Comparison of ENCODE assay signal across 12 cellular contexts in genomic region chr9:97904725-97905124, GRCh38. TPM values are rescaled to one million over a fixed set of nuclear protein-coding genes. Genes with fewer than 3 reads are reported as not detected.
DNase-seq lines count a peak whose midpoint lies in the region; ATAC-seq and TF ChIP-seq lines count a peak whose summit lies in the region.
"Had no signal": no experiment of that assay in that cellular context is flagged by ENCODE, and none has a peak within 500 bp of the region (broad histone marks: within the 10 kb centered on the region; RNA-seq: fewer than 3 reads in every experiment).

No MANE protein-coding gene starts in this region.

- H3K27me3 ChIP-seq in BLaER1 treated with 17β-estradiol and CSF1 and Interleukin-3, amounts not matched to agents 10 nM and 100 nM = no peaks in the 10 kb centered on the region
- no peaks in the 10 kb centered on the region for H3K27me3 ChIP-seq in uterus

- no peaks in the 10 kb centered on the region for H3K9me3 ChIP-seq in BLaER1 treated with 17β-estradiol and CSF1 and Interleukin-3, amounts not matched to agents 10 nM and 100 nM (replicated peaks in 1 of 11)
- no peaks in the 10 kb centered on the region for H3K9me3 ChIP-seq in mucosa of descending colon
- H3K9me3 ChIP-seq in uterus = no peaks in the 10 kb centered on the region

- peak; percentile 43 for DNase-seq in T-helper 22 cell (ENCODE audit: low read depth)
- peak; percentile 30 for DNase-seq in activated T-helper 9 cell treated with anti-CD3 and anti-CD28 coated beads, Interleukin-2, amount 50 U/mL, for 16 hours (ENCODE audit: low read depth)
- peak in 1 of 3 donors; percentile 58 for DNase-seq in mucosa of descending colon
- DNase-seq in uterus = no peak
- DNase-seq in NCI-H146 treated with DMSO at 0.1 percent for 48 hours (lab: John Stamatoyannopoulos, UW; ENCODE audit: unreplicated experiment) = no peak
- DNase-seq: GM23248, nucleus accumbens had no signal

- peak; percentile 48 for ATAC-seq in mucosa of descending colon
- no peak for ATAC-seq in HG03095 (IDR thresholded peaks at IDR 0.05; ENCODE audit: unreplicated experiment)
- ATAC-seq in HG02763 (IDR thresholded peaks at IDR 0.05; ENCODE audit: unreplicated experiment) = no peak

- H3K4me1 ChIP-seq in BLaER1 treated with 17β-estradiol and CSF1 and Interleukin-3, amounts not matched to agents 10 nM and 100 nM = peaks cover 34 to 58% (median 49%) of the 10 kb centered on the region in 10 experiments
- peaks cover 3% of the 10 kb centered on the region for H3K4me1 ChIP-seq in mucosa of descending colon (ENCODE audit: low read depth)
- no peaks in the 10 kb centered on the region for H3K4me1 ChIP-seq in uterus

- H3K4me2 ChIP-seq in BLaER1 treated with 17β-estradiol and CSF1 and Interleukin-3, amounts not matched to agents 10 nM and 100 nM = peak overlapping the region; percentile 63 to 92 (median 75); a peak in 21 of 22 replicates

- H4K20me1 ChIP-seq in BLaER1 treated with 17β-estradiol and CSF1 and Interleukin-3, amounts not matched to agents 10 nM and 100 nM = peaks cover 0 to 39% (median 21%) of the 10 kb centered on the region in 11 experiments; a peak in 11 of 22 replicates

- intact Hi-C loops in mucosa of descending colon (cut with DNase I, micrococcal nuclease) (loop anchor here (10.0 kb wide), 1 partner anchor 190 kb away; no protein-coding TSS in a partner anchor), uterus (cut with DNase I; ENCODE audit: low total_unique reads) (no loop called here)

- no peak for TF ChIP-seq POLR2A in uterus (IDR thresholded peaks at IDR 0.05)

- no peak overlapping the region for H3K4me3 ChIP-seq in BLaER1 treated with 17β-estradiol and CSF1 and Interleukin-3, amounts not matched to agents 10 nM and 100 nM
- H3K4me3 ChIP-seq in mucosa of descending colon = no peak overlapping the region
- no peak overlapping the region for H3K4me3 ChIP-seq in uterus
- H3K4me3 ChIP-seq: GM23248, lung had no signal

- peak overlapping the region in 4 of 11 experiments; percentile 18 to 69 (median 58); a peak in 5 of 22 replicates for H3K9ac ChIP-seq in BLaER1 treated with 17β-estradiol and CSF1 and Interleukin-3, amounts not matched to agents 10 nM and 100 nM
- H3K9ac ChIP-seq: GM23248 had no signal

- H3K27ac ChIP-seq in BLaER1 treated with 17β-estradiol and CSF1 and Interleukin-3, amounts not matched to agents 10 nM and 100 nM = peak overlapping the region in 4 of 11 experiments; percentile 72 to 83 (median 74); a peak in 3 of 22 replicates
- no peak overlapping the region for H3K27ac ChIP-seq in uterus
- H3K27ac ChIP-seq: GM23248 had no signal

- H3K36me3 ChIP-seq in BLaER1 treated with 17β-estradiol and CSF1 and Interleukin-3, amounts not matched to agents 10 nM and 100 nM = peaks cover 23 to 52% (median 44%) of the 10 kb centered on the region in 11 experiments
- H3K36me3 ChIP-seq in mucosa of descending colon (ENCODE audit: low read depth) (peaks cover 1% of the 10 kb centered on the region), uterus (no peaks in the 10 kb centered on the region)

- TF ChIP-seq CTCF in mucosa of descending colon (IDR thresholded peaks at IDR 0.05) (no peak), uterus (IDR thresholded peaks at IDR 0.05) (no peak)

RNA-seq across cellular contexts. Expression of gene TRMO, which starts 17.6 kb away (rescaled TPM):
- total RNA-seq in mucosa of descending colon = 10 to 100 TPM; 14.9 to 15.3 (median 14.9) TPM
- 10 to 100 TPM; 14.1 to 32.6 (median 19.7) TPM for total RNA-seq in uterus

RNA-seq across cellular contexts. Expression of gene HEMGN, which starts 33.2 kb away (rescaled TPM):
- total RNA-seq in mucosa of descending colon (not detected), uterus (1 to 10 TPM in 1 of 4 donors, not detected in 3; 2.7 TPM)
- total RNA-seq: GM23248, NCI-H460 had no signal

RNA-seq across cellular contexts. Expression of gene FOXE1, which starts 51.7 kb away (rescaled TPM):
- not detected for total RNA-seq in mucosa of descending colon
- not detected for total RNA-seq in uterus
- total RNA-seq: GM23248 had no signal

Comparison
In these comparisons a context has a peak if more than half of its experiments do, and no peak if none do; other contexts are left out.
1. DNase-seq: peak in T-helper 22 cell (single experiment) and activated T-helper 9 cell treated with anti-CD3 and anti-CD28 coated beads, Interleukin-2, amount 50 U/mL, for 16 hours (single experiment); none in uterus (0 of 2) and NCI-H146 treated with DMSO at 0.1 percent for 48 hours (single experiment).